21 cellular contexts compared by ENCODE assay signal in the genomic region with DNA sequence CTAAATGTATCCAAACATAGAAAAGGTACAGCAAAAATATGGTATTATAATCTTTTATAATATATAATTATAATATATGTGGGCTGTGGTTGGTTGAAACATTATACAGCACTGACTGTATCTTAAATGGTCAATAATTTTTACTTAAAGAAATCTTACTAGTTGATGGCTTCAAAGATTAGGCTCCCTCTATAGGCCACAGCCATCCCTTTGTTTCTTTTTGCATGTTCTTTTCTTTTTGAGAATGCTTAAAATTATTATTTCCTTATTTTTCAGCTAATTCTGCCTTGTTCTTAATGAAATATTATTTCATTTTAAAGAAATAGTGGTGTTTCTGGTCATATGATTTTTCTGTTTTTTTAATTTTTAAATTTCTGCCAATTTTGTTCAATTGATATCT.
A peak's percentile ranks its signal among the peaks of the same experiment; 100 is the strongest.
DNase-seq lines count a peak whose midpoint lies in the region; ATAC-seq and TF ChIP-seq lines count a peak whose summit lies in the region.
"Had no signal": no experiment of that assay in that cellular context is flagged by ENCODE, and none has a peak within 500 bp of the region (broad histone marks: within the 10 kb centered on the region; RNA-seq: fewer than 3 reads in every experiment).

No MANE protein-coding gene starts in this region.

- ATAC-seq in IMR-90 (ENCODE audit: low read depth): no peak
- no peak for ATAC-seq in stimulated activated naive CD8-positive, alpha-beta T cell treated with anti-CD3 and anti-CD28 coated beads, Interleukin-15, Interleukin-2, amounts not matched to agents 100 U/mL and 50 U/mL, for 24 hours
- ATAC-seq: naive thymus-derived CD4-positive, alpha-beta T cell; stimulated activated effector memory CD8-positive, alpha-beta T cell treated with anti-CD3 and anti-CD28 coated beads, Interleukin-12 subunit alpha, Interleukin-12 subunit beta, amount 100 ng/mL, for 72 hours had no signal

- no peak for TF ChIP-seq RAD21 in IMR-90 (IDR thresholded peaks at IDR 0.05; ENCODE audit: low read length)

- CTCF ChIA-PET in Caco-2 (lab: Charles Lee): no interaction called here
- CTCF ChIA-PET in IMR-90 (lab: Yijun Ruan, JAX): interaction anchor here (1.5 kb wide), 1 partner anchor 9 kb away, joined by 3 read pairs; no protein-coding TSS in a partner anchor

- no peak overlapping the region for H3K27ac ChIP-seq in IMR-90 (ENCODE audit: insufficient read depth, low read length)
- no peak overlapping the region for H3K27ac ChIP-seq in osteoblast (ENCODE audit: low read depth, low read length)
- H3K27ac ChIP-seq: vagina had no signal

- no peak overlapping the region for H3K27ac Mint-ChIP-seq in Caco-2 (ENCODE audit: unreplicated experiment)
- no peak overlapping the region for H3K27ac Mint-ChIP-seq in chondrocyte (ENCODE audit: unreplicated experiment)
- H3K27ac Mint-ChIP-seq: activated B cell treated with CpG ODN at 0.5 μM for 24 hours; activated naive CD4-positive, alpha-beta T cell treated with anti-CD3 and anti-CD28 coated beads, Interleukin-2, amount 50 U/mL, for 24 hours; naive thymus-derived CD4-positive, alpha-beta T cell; stimulated activated effector memory CD8-positive, alpha-beta T cell treated with anti-CD3 and anti-CD28 coated beads, Interleukin-12 subunit alpha, Interleukin-12 subunit beta, amount 100 ng/mL, for 72 hours had no signal

- no peak for TF ChIP-seq POLR2A in IMR-90 (IDR thresholded peaks at IDR 0.05; ENCODE audit: low read depth, low read length)

- intact Hi-C loops in Caco-2 (cut with micrococcal nuclease; ENCODE audit: unreplicated experiment) (no loop called here), IMR-90 (cut with micrococcal nuclease) (no loop called here)

- H3K79me1 ChIP-seq in IMR-90 (ENCODE audit: low read depth in 1 of 2, low read length in 2 of 2): no peaks in the 10 kb centered on the region

- H4K91ac ChIP-seq in IMR-90 (ENCODE audit: insufficient read depth, low read depth, low read length): no peak overlapping the region

- H2AFZ ChIP-seq in IMR-90 (replicated peaks; ENCODE audit: low read length, poor library complexity) (no peak overlapping the region), osteoblast (ENCODE audit: low read length) (no peak overlapping the region)

- no peak overlapping the region for H4K8ac ChIP-seq in IMR-90 (ENCODE audit: low read depth in 2 of 2, low read length in 2 of 2)

- H3K4me3 ChIP-seq in Caco-2 (ENCODE audit: low read depth, low read length): no peak overlapping the region
- H3K4me3 ChIP-seq in IMR-90 (ENCODE audit: insufficient read depth, low read depth, low read length): no peak overlapping the region
- H3K4me3 ChIP-seq in osteoblast (ENCODE audit: insufficient read depth, low read length): no peak overlapping the region
- H3K4me3 ChIP-seq: MG63, vagina had no signal

- H3K27me3 ChIP-seq in Caco-2 (replicated peaks; ENCODE audit: control insufficient read depth, insufficient read depth, low read length): no peaks in the 10 kb centered on the region
- no peaks in the 10 kb centered on the region for H3K27me3 ChIP-seq in IMR-90 (ENCODE audit: control insufficient read depth, insufficient read depth, low read length)
- H3K27me3 ChIP-seq in osteoblast (ENCODE audit: insufficient read depth, low read length): peaks cover 7% of the 10 kb centered on the region
- H3K27me3 ChIP-seq: vagina had no signal

- H3K9me1 ChIP-seq in IMR-90 (ENCODE audit: insufficient read depth, low read length): no peaks in the 10 kb centered on the region

- H3K27me3 Mint-ChIP-seq in Caco-2 (ENCODE audit: insufficient read depth, unreplicated experiment): peaks cover 24% of the 10 kb centered on the region
- peaks cover 9% of the 10 kb centered on the region for H3K27me3 Mint-ChIP-seq in chondrocyte (ENCODE audit: low read depth)
- H3K27me3 Mint-ChIP-seq: activated B cell treated with CpG ODN at 0.5 μM for 24 hours had no signal

- H2AK5ac ChIP-seq in IMR-90 (ENCODE audit: low read depth, low read length): no peak overlapping the region

- H3K9me3 ChIP-seq in Caco-2: no peaks in the 10 kb centered on the region
- no peaks in the 10 kb centered on the region for H3K9me3 ChIP-seq in IMR-90 (ENCODE audit: control insufficient read depth, insufficient read depth, low read length)
- H3K9me3 ChIP-seq in osteoblast (ENCODE audit: low read depth, low read length): no peaks in the 10 kb centered on the region
- H3K9me3 ChIP-seq: MG63, vagina had no signal

- no peak overlapping the region for H2BK120ac ChIP-seq in IMR-90 (ENCODE audit: low read depth, low read length)

- H3K4me3 Mint-ChIP-seq in Caco-2 (ENCODE audit: unreplicated experiment): no peak overlapping the region
- H3K4me3 Mint-ChIP-seq in chondrocyte (ENCODE audit: unreplicated experiment): no peak overlapping the region
- H3K4me3 Mint-ChIP-seq: activated B cell treated with CpG ODN at 0.5 μM for 24 hours; activated naive CD4-positive, alpha-beta T cell treated with anti-CD3 and anti-CD28 coated beads, Interleukin-2, amount 50 U/mL, for 24 hours; central memory CD8-positive, alpha-beta T cell; naive thymus-derived CD4-positive, alpha-beta T cell; stimulated activated effector memory CD8-positive, alpha-beta T cell treated with anti-CD3 and anti-CD28 coated beads, Interleukin-12 subunit alpha, Interleukin-12 subunit beta, amount 100 ng/mL, for 72 hours had no signal

- no peak overlapping the region for H2BK5ac ChIP-seq in IMR-90 (ENCODE audit: low read depth, low read length, poor library complexity, severe bottlenecking)

- POLR2A ChIA-PET in Caco-2 (lab: Charles Lee): no interaction called here
- POLR2A ChIA-PET in IMR-90 (lab: Charles Lee; ENCODE audit: unreplicated experiment): no interaction called here

- no peak for DNase-seq in Caco-2
- DNase-seq in IMR-90: no peak
- DNase-seq in chondrocyte (ENCODE audit: low spot score): no peak
- no peak for DNase-seq in osteoblast (ENCODE audit: insufficient read length, low spot score, missing footprints)
- no peak for DNase-seq in stimulated activated naive CD8-positive, alpha-beta T cell treated with anti-CD3 and anti-CD28 coated beads, Interleukin-15, Interleukin-2, amounts not matched to agents 100 U/mL and 50 U/mL, for 24 hours
- DNase-seq in NCI-H1048 (lab: John Stamatoyannopoulos, UW): no peak
- DNase-seq in HPDE6-E6E7 (ENCODE audit: extremely low spot score): no peak
- DNase-seq: activated B cell treated with CpG ODN at 0.5 μM for 24 hours; activated CD8-positive, alpha-beta memory T cell treated with anti-CD3 and anti-CD28 coated beads, Interleukin-2, amount 50 U/mL, for 4 hours; COR-L47; HCEC 1CT; hippocampal formation; MG63; naive thymus-derived CD4-positive, alpha-beta T cell; NCI-H2171; retina; stimulated activated CD4-positive, alpha-beta T cell treated with anti-CD3 and anti-CD28 coated beads, Interleukin-4, amount 100 ng/mL, for 4 hours had no signal

- no peaks in the 10 kb centered on the region for H3K79me2 ChIP-seq in osteoblast (ENCODE audit: insufficient read depth, low read length)

- no peak overlapping the region for H4K5ac ChIP-seq in IMR-90 (ENCODE audit: low read depth, low read length)

- H3K9me3 Mint-ChIP-seq in Caco-2 (ENCODE audit: unreplicated experiment) (no peaks in the 10 kb centered on the region), chondrocyte (ENCODE audit: low read depth) (no peaks in the 10 kb centered on the region)
- H3K9me3 Mint-ChIP-seq: activated B cell treated with CpG ODN at 0.5 μM for 24 hours; activated naive CD4-positive, alpha-beta T cell treated with anti-CD3 and anti-CD28 coated beads, Interleukin-2, amount 50 U/mL, for 24 hours; central memory CD8-positive, alpha-beta T cell; naive thymus-derived CD4-positive, alpha-beta T cell; stimulated activated effector memory CD8-positive, alpha-beta T cell treated with anti-CD3 and anti-CD28 coated beads, Interleukin-12 subunit alpha, Interleukin-12 subunit beta, amount 100 ng/mL, for 72 hours had no signal

- no peaks in the 10 kb centered on the region for H3K36me3 ChIP-seq in Caco-2 (ENCODE audit: control insufficient read depth, insufficient read depth, low read length)
- no peaks in the 10 kb centered on the region for H3K36me3 ChIP-seq in IMR-90 (ENCODE audit: control insufficient read depth, insufficient read depth, low read length)
- no peaks in the 10 kb centered on the region for H3K36me3 ChIP-seq in osteoblast (ENCODE audit: insufficient read depth, low read length)
- H3K36me3 ChIP-seq: MG63, vagina had no signal

- no peaks in the 10 kb centered on the region for H3K36me3 Mint-ChIP-seq in Caco-2 (ENCODE audit: insufficient read depth, unreplicated experiment)
- H3K36me3 Mint-ChIP-seq in chondrocyte (ENCODE audit: low read depth): no peaks in the 10 kb centered on the region
- H3K36me3 Mint-ChIP-seq: activated naive CD4-positive, alpha-beta T cell treated with anti-CD3 and anti-CD28 coated beads, Interleukin-2, amount 50 U/mL, for 24 hours; naive thymus-derived CD4-positive, alpha-beta T cell; stimulated activated effector memory CD8-positive, alpha-beta T cell treated with anti-CD3 and anti-CD28 coated beads, Interleukin-12 subunit alpha, Interleukin-12 subunit beta, amount 100 ng/mL, for 72 hours had no signal

- no peak overlapping the region for H3K14ac ChIP-seq in IMR-90 (replicated peaks; ENCODE audit: low read depth, low read length)

- H4K20me1 ChIP-seq in IMR-90 (ENCODE audit: insufficient read depth, low read length): no peaks in the 10 kb centered on the region
- no peaks in the 10 kb centered on the region for H4K20me1 ChIP-seq in osteoblast (ENCODE audit: insufficient read depth, low read length)

- no peak overlapping the region for H3K9ac ChIP-seq in IMR-90 (ENCODE audit: low read depth, low read length)

- TF ChIP-seq CTCF in Caco-2 (IDR thresholded peaks at IDR 0.05; ENCODE audit: insufficient read depth in 1 of 2, low read depth in 1 of 2, low read length in 1 of 2, severe bottlenecking in 1 of 2, unreplicated experiment in 1 of 2) (peak; percentile 26), IMR-90 (conservative IDR thresholded peaks at IDR 0.05; ENCODE audit: low read depth, low read length) (0 out of 2 replicates have a peak, but pooled peaks have one; percentile 10), chondrocyte (IDR thresholded peaks at IDR 0.05) (peak; percentile 74), osteoblast (IDR thresholded peaks at IDR 0.05; ENCODE audit: extremely low read depth, low read depth, low read length) (peak; percentile 34)

- dilution Hi-C loops in IMR-90 (cut with HindIII; ENCODE audit: low sequenced_read_pairs, unreplicated experiment): no loop called here

- H3K18ac ChIP-seq in IMR-90 (ENCODE audit: low read depth, low read length): no peak overlapping the region

- no peak overlapping the region for H2BK20ac ChIP-seq in IMR-90 (ENCODE audit: low read depth, low read length)

- no peak overlapping the region for H3K4ac ChIP-seq in IMR-90 (ENCODE audit: low read depth, low read length)

- H3K4me1 Mint-ChIP-seq in Caco-2 (ENCODE audit: low read depth, unreplicated experiment) (no peaks in the 10 kb centered on the region), chondrocyte (ENCODE audit: low read depth) (no peaks in the 10 kb centered on the region)
- H3K4me1 Mint-ChIP-seq: activated B cell treated with CpG ODN at 0.5 μM for 24 hours; activated naive CD4-positive, alpha-beta T cell treated with anti-CD3 and anti-CD28 coated beads, Interleukin-2, amount 50 U/mL, for 24 hours; central memory CD8-positive, alpha-beta T cell; naive thymus-derived CD4-positive, alpha-beta T cell; stimulated activated effector memory CD8-positive, alpha-beta T cell treated with anti-CD3 and anti-CD28 coated beads, Interleukin-12 subunit alpha, Interleukin-12 subunit beta, amount 100 ng/mL, for 72 hours had no signal

- no TSS peak for BruUV-seq in Caco-2 (replicated peaks; lab: Mats Ljungman, UMichigan)
- no TSS peak for BruUV-seq in IMR-90 (replicated peaks; lab: Mats Ljungman, UMichigan)

- no peak overlapping the region for H3K23ac ChIP-seq in IMR-90 (ENCODE audit: low read depth, low read length)

- H3K4me1 ChIP-seq in Caco-2: no peaks in the 10 kb centered on the region
- no peaks in the 10 kb centered on the region for H3K4me1 ChIP-seq in IMR-90 (ENCODE audit: control insufficient read depth, insufficient read depth, low read length)
- H3K4me1 ChIP-seq in osteoblast (ENCODE audit: insufficient read depth, low read length): no peaks in the 10 kb centered on the region
- H3K4me1 ChIP-seq: vagina had no signal

- in situ Hi-C loops in IMR-90 (cut with MboI; ENCODE audit: low sequenced_read_pairs): no loop called here

- no peak overlapping the region for H2AK9ac ChIP-seq in IMR-90 (replicated peaks; ENCODE audit: low read depth, low read length, poor library complexity)

- H3K4me2 ChIP-seq in IMR-90 (ENCODE audit: low read depth, low read length) (no peak overlapping the region), osteoblast (ENCODE audit: insufficient read depth, low read length) (no peak overlapping the region)

- no peak overlapping the region for H3K56ac ChIP-seq in IMR-90 (ENCODE audit: extremely low read depth, insufficient read depth, low read length)

- H2BK15ac ChIP-seq in IMR-90 (ENCODE audit: low read depth, low read length): no peak overlapping the region

Comparison
In these comparisons a context has a peak if more than half of its experiments do, and no peak if none do; other contexts are left out.
1. CTCF ChIP-seq: peak in every context shown above with its lines; median percentile 74 in chondrocyte; 34 in osteoblast; 26 in Caco-2; 10 in IMR-90.